ENCODE assay signal across 16 cellular contexts in genomic region chr14:29215853-29216252, GRCh38.
DNase-seq lines count a peak whose midpoint lies in the region; ATAC-seq and TF ChIP-seq lines count a peak whose summit lies in the region.
"Had no signal": no experiment of that assay in that cellular context is flagged by ENCODE, and none has a peak within 500 bp of the region (broad histone marks: within the 10 kb centered on the region; RNA-seq: fewer than 3 reads in every experiment).

No MANE protein-coding gene starts in this region.

- no peak overlapping the region for H2BK15ac ChIP-seq in IMR-90 (ENCODE audit: low read depth, low read length)

- H3K23ac ChIP-seq in IMR-90 (ENCODE audit: low read depth, low read length) = no peak overlapping the region

- H3K56ac ChIP-seq in IMR-90 (ENCODE audit: extremely low read depth, insufficient read depth, low read length) = no peak overlapping the region

- H4K20me1 ChIP-seq in IMR-90 (ENCODE audit: insufficient read depth, low read length) = no peaks in the 10 kb centered on the region
- H4K20me1 ChIP-seq in PC-3 (ENCODE audit: low read length) = no peaks in the 10 kb centered on the region
- no peaks in the 10 kb centered on the region for H4K20me1 ChIP-seq in OCI-LY7 (ENCODE audit: insufficient read depth, low read length)
- H4K20me1 ChIP-seq: BLaER1 treated with 17β-estradiol and CSF1 and Interleukin-3, amounts not matched to agents 10 nM and 100 nM had no signal

- dilution Hi-C loops in IMR-90 (cut with HindIII; ENCODE audit: low sequenced_read_pairs, unreplicated experiment) = no loop called here

- no peak overlapping the region for H3K4me2 ChIP-seq in IMR-90 (ENCODE audit: low read depth, low read length)
- no peak overlapping the region for H3K4me2 ChIP-seq in PC-3 (ENCODE audit: low read length)
- H3K4me2 ChIP-seq in OCI-LY7 (ENCODE audit: low read length) = no peak overlapping the region
- H3K4me2 ChIP-seq: BLaER1 treated with 17β-estradiol and CSF1 and Interleukin-3, amounts not matched to agents 10 nM and 100 nM; PC-9 had no signal

- H3K9me3 ChIP-seq in IMR-90 (ENCODE audit: control insufficient read depth, insufficient read depth, low read length) = no peaks in the 10 kb centered on the region
- no peaks in the 10 kb centered on the region for H3K9me3 ChIP-seq in PC-3 (ENCODE audit: low read length)
- no peaks in the 10 kb centered on the region for H3K9me3 ChIP-seq in OCI-LY7 (ENCODE audit: low read length)
- H3K9me3 ChIP-seq in WERI-Rb-1 (ENCODE audit: severe bottlenecking) = no peaks in the 10 kb centered on the region
- H3K9me3 ChIP-seq: BLaER1 treated with 17β-estradiol and CSF1 and Interleukin-3, amounts not matched to agents 10 nM and 100 nM had no signal

- TF ChIP-seq CTCF in IMR-90 (conservative IDR thresholded peaks at IDR 0.05; ENCODE audit: low read depth, low read length) = no peak
- TF ChIP-seq CTCF in PC-3 (conservative IDR thresholded peaks at IDR 0.05; ENCODE audit: low read depth, low read length) = no peak
- TF ChIP-seq CTCF in fibroblast of villous mesenchyme (IDR thresholded peaks at IDR 0.05; ENCODE audit: insufficient read depth, low read depth, low read length) = no peak
- TF ChIP-seq CTCF in CD14-positive monocyte (IDR thresholded peaks at IDR 0.05) = no peak
- no peak for TF ChIP-seq CTCF in OCI-LY7 (conservative IDR thresholded peaks at IDR 0.05; ENCODE audit: low read length)
- no peak for TF ChIP-seq CTCF in WERI-Rb-1 (IDR thresholded peaks at IDR 0.05; ENCODE audit: low read depth, low read length)

- intact Hi-C loops in IMR-90 (cut with micrococcal nuclease) (loop anchor here (5.0 kb wide), 1 partner anchor 246 kb away; no protein-coding TSS in a partner anchor), PC-3 (cut with micrococcal nuclease) (loop anchor here (1.0 to 5.0 kb wide), 3 partner anchors 19 to 539 kb away; no protein-coding TSS in a partner anchor), CD14-positive monocyte (cut with micrococcal nuclease) (no loop called here), OCI-LY7 (cut with micrococcal nuclease; ENCODE audit: unreplicated experiment) (no loop called here)

- CTCF ChIA-PET in IMR-90 (lab: Yijun Ruan, JAX) = no interaction called here
- CTCF ChIA-PET in PC-3 (lab: Charles Lee) = interaction anchor here (1.0 kb wide), 1 partner anchor 464 kb away, joined by 3 read pairs; no protein-coding TSS in a partner anchor
- CTCF ChIA-PET in OCI-LY7 (lab: Charles Lee; ENCODE audit: unreplicated experiment) = no interaction called here

- no peaks in the 10 kb centered on the region for H3K9me2 ChIP-seq in PC-3 (replicated peaks; ENCODE audit: low read length)
- no peaks in the 10 kb centered on the region for H3K9me2 ChIP-seq in OCI-LY7 (ENCODE audit: insufficient read depth, low read length)

- H2AFZ ChIP-seq in IMR-90 (replicated peaks; ENCODE audit: low read length, poor library complexity) (no peak overlapping the region), PC-3 (ENCODE audit: low read length) (no peak overlapping the region), OCI-LY7 (ENCODE audit: low read length) (no peak overlapping the region)
- H2AFZ ChIP-seq: PC-9 had no signal

- no peaks in the 10 kb centered on the region for H3K36me3 ChIP-seq in IMR-90 (ENCODE audit: control insufficient read depth, insufficient read depth, low read length)
- no peaks in the 10 kb centered on the region for H3K36me3 ChIP-seq in PC-3 (ENCODE audit: low read depth, low read length)
- H3K36me3 ChIP-seq in OCI-LY7 (ENCODE audit: insufficient read depth, low read length) = no peaks in the 10 kb centered on the region
- no peaks in the 10 kb centered on the region for H3K36me3 ChIP-seq in WERI-Rb-1
- H3K36me3 ChIP-seq: BLaER1 treated with 17β-estradiol and CSF1 and Interleukin-3, amounts not matched to agents 10 nM and 100 nM had no signal

- no peak overlapping the region for H2AK9ac ChIP-seq in IMR-90 (replicated peaks; ENCODE audit: low read depth, low read length, poor library complexity)

- H3K79me1 ChIP-seq in IMR-90 (ENCODE audit: low read depth in 1 of 2, low read length in 2 of 2) = no peaks in the 10 kb centered on the region

- no peak overlapping the region for H2BK5ac ChIP-seq in IMR-90 (ENCODE audit: low read depth, low read length, poor library complexity, severe bottlenecking)

- no peak for TF ChIP-seq POLR2A in IMR-90 (IDR thresholded peaks at IDR 0.05; ENCODE audit: low read depth, low read length)

- no peak overlapping the region for H2AK5ac ChIP-seq in IMR-90 (ENCODE audit: low read depth, low read length)

- H4K8ac ChIP-seq in IMR-90 (ENCODE audit: low read depth in 2 of 2, low read length in 2 of 2) = no peak overlapping the region

- POLR2A ChIA-PET in IMR-90 (lab: Charles Lee; ENCODE audit: unreplicated experiment) (no interaction called here), PC-3 (lab: Charles Lee; ENCODE audit: unreplicated experiment) (no interaction called here), OCI-LY7 (lab: Charles Lee) (interaction anchor here (2.0 kb wide), 1 partner anchor 10 kb away, joined by 6 read pairs; no protein-coding TSS in a partner anchor)

- no peak overlapping the region for H3K4me3 Mint-ChIP-seq in CD14-positive monocyte
- H3K4me3 Mint-ChIP-seq: naive thymus-derived CD8-positive, alpha-beta T cell; stimulated activated effector memory CD8-positive, alpha-beta T cell treated with anti-CD3 and anti-CD28 coated beads, Interleukin-12 subunit alpha, Interleukin-12 subunit beta, amount 100 ng/mL, for 72 hours had no signal

- no peak overlapping the region for H3K27ac ChIP-seq in IMR-90 (ENCODE audit: insufficient read depth, low read length)
- peak overlapping the region; percentile 14; the same call in 1 of the 2 replicates for H3K27ac ChIP-seq in PC-3 (ENCODE audit: low read length)
- H3K27ac ChIP-seq in OCI-LY7 (ENCODE audit: low read depth, low read length, poor library complexity, severe bottlenecking) = no peak overlapping the region
- H3K27ac ChIP-seq in WERI-Rb-1 = no peak overlapping the region
- H3K27ac ChIP-seq: BLaER1 treated with 17β-estradiol and CSF1 and Interleukin-3, amounts not matched to agents 10 nM and 100 nM; PC-9 had no signal

- no peak for TF ChIP-seq RAD21 in IMR-90 (IDR thresholded peaks at IDR 0.05; ENCODE audit: low read length)

- no peaks in the 10 kb centered on the region for H3F3A ChIP-seq in PC-3 (ENCODE audit: low read length, unreplicated experiment)

- H3K27me3 Mint-ChIP-seq in CD14-positive monocyte (ENCODE audit: low read depth in 3 of 3) = no peaks in the 10 kb centered on the region
- H3K27me3 Mint-ChIP-seq: naive thymus-derived CD8-positive, alpha-beta T cell had no signal

- H3K36me3 Mint-ChIP-seq in CD14-positive monocyte = no peaks in the 10 kb centered on the region
- H3K36me3 Mint-ChIP-seq: naive thymus-derived CD8-positive, alpha-beta T cell; stimulated activated effector memory CD8-positive, alpha-beta T cell treated with anti-CD3 and anti-CD28 coated beads, Interleukin-12 subunit alpha, Interleukin-12 subunit beta, amount 100 ng/mL, for 72 hours had no signal

- H3K79me2 ChIP-seq in PC-3 (ENCODE audit: low read length) = no peaks in the 10 kb centered on the region
- no peaks in the 10 kb centered on the region for H3K79me2 ChIP-seq in OCI-LY7 (ENCODE audit: insufficient read depth, low read depth, low read length)

- H4K5ac ChIP-seq in IMR-90 (ENCODE audit: low read depth, low read length) = no peak overlapping the region

- no peak overlapping the region for H3K14ac ChIP-seq in IMR-90 (replicated peaks; ENCODE audit: low read depth, low read length)

- H3K4me1 ChIP-seq in IMR-90 (ENCODE audit: control insufficient read depth, insufficient read depth, low read length) (no peaks in the 10 kb centered on the region), PC-3 (ENCODE audit: insufficient read depth, low read length) (peaks cover 30% of the 10 kb centered on the region), OCI-LY7 (ENCODE audit: insufficient read depth, low read length, poor library complexity, severe bottlenecking) (no peaks in the 10 kb centered on the region)
- H3K4me1 ChIP-seq: BLaER1 treated with 17β-estradiol and CSF1 and Interleukin-3, amounts not matched to agents 10 nM and 100 nM had no signal

- H4K91ac ChIP-seq in IMR-90 (ENCODE audit: insufficient read depth, low read depth, low read length) = no peak overlapping the region

- DNase-seq in DMS53 (lab: John Stamatoyannopoulos, UW) = peak; percentile 74
- DNase-seq in IMR-90 = no peak
- no peak for DNase-seq in PC-3
- peak; percentile 26 for DNase-seq in fibroblast of villous mesenchyme (ENCODE audit: low read depth)
- no peak for DNase-seq in CD14-positive monocyte (ENCODE audit: low spot score)
- no peak for DNase-seq in OCI-LY7 (ENCODE audit: low spot score)
- DNase-seq in WERI-Rb-1 = no peak
- DNase-seq in stimulated activated CD4-positive, alpha-beta T cell treated with anti-CD3 and anti-CD28 coated beads, Interleukin-12 subunit alpha, Interleukin-12 subunit beta, amount 100 ng/mL, for 4 hours = no peak
- DNase-seq: activated naive CD4-positive, alpha-beta T cell treated with anti-CD3 and anti-CD28 coated beads, Interleukin-2, amount 50 U/mL, for 16 hours; central memory CD4-positive, alpha-beta T cell; naive thymus-derived CD8-positive, alpha-beta T cell; PC-9; right cardiac atrium; stimulated activated CD4-positive, alpha-beta T cell treated with anti-CD3 and anti-CD28 coated beads, Interleukin-4, amount 100 ng/mL, for 4 hours had no signal

- no CpG with 5 or more reads among the region's 3 CpGs for WGBS in IMR-90 (ENCODE audit: extremely low coverage in 2 of 2, insufficient read length in 1 of 2), 2 experiments

- no peak for ATAC-seq in IMR-90 (ENCODE audit: low read depth)
- no peak for ATAC-seq in PC-3
- ATAC-seq: naive thymus-derived CD8-positive, alpha-beta T cell; right cardiac atrium; stimulated activated effector memory CD8-positive, alpha-beta T cell treated with anti-CD3 and anti-CD28 coated beads, Interleukin-12 subunit alpha, Interleukin-12 subunit beta, amount 100 ng/mL, for 72 hours had no signal

- no peaks in the 10 kb centered on the region for H3K9me1 ChIP-seq in IMR-90 (ENCODE audit: insufficient read depth, low read length)

- peaks cover 0 to 2% (median 0%) of the 10 kb centered on the region in 7 donors for H3K9me3 Mint-ChIP-seq in CD14-positive monocyte

- H3K27me3 ChIP-seq in IMR-90 (ENCODE audit: control insufficient read depth, insufficient read depth, low read length) = no peaks in the 10 kb centered on the region
- peaks cover 8% of the 10 kb centered on the region; the same call in 1 of the 2 replicates for H3K27me3 ChIP-seq in PC-3 (ENCODE audit: low read length)
- H3K27me3 ChIP-seq in WERI-Rb-1 (ENCODE audit: insufficient read depth, low read depth, severe bottlenecking) = no peaks in the 10 kb centered on the region
- H3K27me3 ChIP-seq: BLaER1 treated with 17β-estradiol and CSF1 and Interleukin-3, amounts not matched to agents 10 nM and 100 nM had no signal

- no peaks in the 10 kb centered on the region for H3K4me1 Mint-ChIP-seq in CD14-positive monocyte
- H3K4me1 Mint-ChIP-seq: naive thymus-derived CD8-positive, alpha-beta T cell; stimulated activated effector memory CD8-positive, alpha-beta T cell treated with anti-CD3 and anti-CD28 coated beads, Interleukin-12 subunit alpha, Interleukin-12 subunit beta, amount 100 ng/mL, for 72 hours had no signal

- in situ Hi-C loops in IMR-90 (cut with MboI; ENCODE audit: low sequenced_read_pairs) = no loop called here

- no peak overlapping the region for H3K4ac ChIP-seq in IMR-90 (ENCODE audit: low read depth, low read length)

- H3K4me3 ChIP-seq in IMR-90 (ENCODE audit: insufficient read depth, low read depth, low read length) (no peak overlapping the region), PC-3 (ENCODE audit: low read length) (no peak overlapping the region), fibroblast of villous mesenchyme (ENCODE audit: low read depth, low read length) (no peak overlapping the region), OCI-LY7 (ENCODE audit: low read depth, low read length, poor library complexity, severe bottlenecking) (no peak overlapping the region), WERI-Rb-1 (ENCODE audit: low read depth, low read length) (no peak overlapping the region)
- H3K4me3 ChIP-seq: BLaER1 treated with 17β-estradiol and CSF1 and Interleukin-3, amounts not matched to agents 10 nM and 100 nM; PC-9 had no signal

- BruUV-seq in IMR-90 (replicated peaks; lab: Mats Ljungman, UMichigan) (no TSS peak), PC-3 (replicated peaks; lab: Mats Ljungman, UMichigan) (no TSS peak), OCI-LY7 (replicated peaks; lab: Mats Ljungman, UMichigan) (no TSS peak)

- no peak overlapping the region for H3K18ac ChIP-seq in IMR-90 (ENCODE audit: low read depth, low read length)

- H3K9ac ChIP-seq in IMR-90 (ENCODE audit: low read depth, low read length) = no peak overlapping the region
- no peak overlapping the region for H3K9ac ChIP-seq in PC-3 (ENCODE audit: low read length)
- H3K9ac ChIP-seq: BLaER1 treated with 17β-estradiol and CSF1 and Interleukin-3, amounts not matched to agents 10 nM and 100 nM had no signal

- no peak overlapping the region for H2BK20ac ChIP-seq in IMR-90 (ENCODE audit: low read depth, low read length)

- no peak overlapping the region for H2BK120ac ChIP-seq in IMR-90 (ENCODE audit: low read depth, low read length)

- H3K27ac Mint-ChIP-seq in CD14-positive monocyte = no peak overlapping the region
- H3K27ac Mint-ChIP-seq: naive thymus-derived CD8-positive, alpha-beta T cell; stimulated activated effector memory CD8-positive, alpha-beta T cell treated with anti-CD3 and anti-CD28 coated beads, Interleukin-12 subunit alpha, Interleukin-12 subunit beta, amount 100 ng/mL, for 72 hours had no signal

Comparison
In these comparisons a context has a peak if more than half of its experiments do, and no peak if none do; other contexts are left out.
1. DNase-seq: peak in DMS53 (single experiment) and fibroblast of villous mesenchyme (single experiment); none in IMR-90 (single experiment), PC-3 (single experiment), CD14-positive monocyte (single experiment), OCI-LY7 (single experiment), WERI-Rb-1 (single experiment) and stimulated activated CD4-positive, alpha-beta T cell treated with anti-CD3 and anti-CD28 coated beads, Interleukin-12 subunit alpha, Interleukin-12 subunit beta, amount 100 ng/mL, for 4 hours (single experiment).
2. intact Hi-C loops: an anchor here in IMR-90 (5.0 kb wide) and PC-3 (1.0 to 5.0 kb wide); none called in CD14-positive monocyte and OCI-LY7.